22 cellular contexts compared by ENCODE assay signal in genomic region chrX:103413981-103414380, GRCh38.
"Had no signal": no experiment of that assay in that cellular context is flagged by ENCODE, and none has a peak within 500 bp of the region (broad histone marks: within the 10 kb centered on the region; RNA-seq: fewer than 3 reads in every experiment).

No MANE protein-coding gene starts in this region.

- H3K4me3 Mint-ChIP-seq: activated CD4-positive, alpha-beta T cell treated with anti-CD3 and anti-CD28 coated beads for 36 hours; activated T-cell treated with anti-CD3 and anti-CD28 coated beads, Interleukin-2, amount 50 U/mL, for 72 hours; mesothelial cell of epicardium; naive thymus-derived CD8-positive, alpha-beta T cell; neural progenitor cell; stimulated activated effector memory CD8-positive, alpha-beta T cell treated with anti-CD3 and anti-CD28 coated beads, Interleukin-12 subunit alpha, Interleukin-12 subunit beta, amount 100 ng/mL, for 72 hours; stimulated activated naive CD8-positive, alpha-beta T cell treated with anti-CD3 and anti-CD28 coated beads, Interleukin-15, Interleukin-2, amounts not matched to agents 100 ng/mL and 50 ng/mL, for 24 hours had no signal

- H3K4me1 ChIP-seq: colonic mucosa, neural progenitor cell, right lobe of liver, thyroid gland, upper lobe of left lung had no signal

- H3K27ac Mint-ChIP-seq: activated CD4-positive, alpha-beta T cell treated with anti-CD3 and anti-CD28 coated beads for 36 hours; activated naive CD4-positive, alpha-beta T cell treated with anti-CD3 and anti-CD28 coated beads, Interleukin-2, amount 50 U/mL, for 72 hours; activated T-cell treated with anti-CD3 and anti-CD28 coated beads, Interleukin-2, amount 50 U/mL, for 72 hours; mesothelial cell of epicardium; naive thymus-derived CD8-positive, alpha-beta T cell; neural progenitor cell; progenitor cell of endocrine pancreas; stimulated activated effector memory CD8-positive, alpha-beta T cell treated with anti-CD3 and anti-CD28 coated beads, Interleukin-12 subunit alpha, Interleukin-12 subunit beta, amount 100 ng/mL, for 72 hours; stimulated activated naive CD8-positive, alpha-beta T cell treated with anti-CD3 and anti-CD28 coated beads, Interleukin-15, Interleukin-2, amounts not matched to agents 100 ng/mL and 50 ng/mL, for 24 hours had no signal

- H3K9me3 ChIP-seq: colonic mucosa, right lobe of liver, thyroid gland, upper lobe of left lung had no signal

- H3K36me3 ChIP-seq: colonic mucosa, right lobe of liver, thyroid gland, upper lobe of left lung had no signal

- H3K27me3 ChIP-seq: colonic mucosa, neural progenitor cell, right lobe of liver, thyroid gland, upper lobe of left lung had no signal

- H3K36me3 Mint-ChIP-seq: activated naive CD4-positive, alpha-beta T cell treated with anti-CD3 and anti-CD28 coated beads, Interleukin-2, amount 50 U/mL, for 72 hours; stimulated activated effector memory CD8-positive, alpha-beta T cell treated with anti-CD3 and anti-CD28 coated beads, Interleukin-12 subunit alpha, Interleukin-12 subunit beta, amount 100 ng/mL, for 72 hours had no signal

- H3K9me3 Mint-ChIP-seq: activated naive CD4-positive, alpha-beta T cell treated with anti-CD3 and anti-CD28 coated beads, Interleukin-2, amount 50 U/mL, for 72 hours; activated T-cell treated with anti-CD3 and anti-CD28 coated beads, Interleukin-2, amount 50 U/mL, for 72 hours; naive thymus-derived CD8-positive, alpha-beta T cell; neural progenitor cell; stimulated activated effector memory CD8-positive, alpha-beta T cell treated with anti-CD3 and anti-CD28 coated beads, Interleukin-12 subunit alpha, Interleukin-12 subunit beta, amount 100 ng/mL, for 72 hours; stimulated activated naive CD8-positive, alpha-beta T cell treated with anti-CD3 and anti-CD28 coated beads, Interleukin-15, Interleukin-2, amounts not matched to agents 100 ng/mL and 50 ng/mL, for 24 hours had no signal

- H3K4me1 Mint-ChIP-seq: mesothelial cell of epicardium; naive thymus-derived CD8-positive, alpha-beta T cell; stimulated activated effector memory CD8-positive, alpha-beta T cell treated with anti-CD3 and anti-CD28 coated beads, Interleukin-12 subunit alpha, Interleukin-12 subunit beta, amount 100 ng/mL, for 72 hours had no signal

- ATAC-seq: activated CD4-positive, alpha-beta T cell treated with anti-CD3 and anti-CD28 coated beads for 36 hours; activated naive CD4-positive, alpha-beta T cell treated with anti-CD3 and anti-CD28 coated beads, Interleukin-2, amount 50 U/mL, for 72 hours; activated T-cell treated with anti-CD3 and anti-CD28 coated beads, Interleukin-2, amount 50 U/mL, for 72 hours; left cardiac atrium; naive thymus-derived CD8-positive, alpha-beta T cell; stimulated activated effector memory CD8-positive, alpha-beta T cell treated with anti-CD3 and anti-CD28 coated beads, Interleukin-12 subunit alpha, Interleukin-12 subunit beta, amount 100 ng/mL, for 72 hours had no signal

- H3K27ac ChIP-seq: colonic mucosa, neural progenitor cell, right lobe of liver, thyroid gland, upper lobe of left lung had no signal

- DNase-seq: activated CD4-positive, alpha-beta T cell treated with anti-CD3 and anti-CD28 coated beads for 36 hours; activated CD4-positive, CD25-positive, alpha-beta regulatory T cell; activated naive CD4-positive, alpha-beta T cell; activated T-cell treated with anti-CD3 and anti-CD28 coated beads for 4 hours; activated T-cell treated with anti-CD3 and anti-CD28 coated beads, Interleukin-2, amount 50 U/mL, for 72 hours; colonic mucosa; effector memory CD4-positive, alpha-beta T cell; hippocampal formation; left cardiac atrium; mammary epithelial cell; naive thymus-derived CD8-positive, alpha-beta T cell; right lobe of liver; stimulated activated CD4-positive, alpha-beta T cell treated with anti-CD3 and anti-CD28 coated beads, Interleukin-4, amount 100 ng/mL, for 24 hours; T-helper 1 cell; upper lobe of left lung had no signal

- H3K4me3 ChIP-seq: colonic mucosa, neural progenitor cell, right lobe of liver, thyroid gland, upper lobe of left lung had no signal

- H3K27me3 Mint-ChIP-seq: progenitor cell of endocrine pancreas; stimulated activated naive CD8-positive, alpha-beta T cell treated with anti-CD3 and anti-CD28 coated beads, Interleukin-15, Interleukin-2, amounts not matched to agents 100 ng/mL and 50 ng/mL, for 24 hours had no signal
